In the genomic region with DNA sequence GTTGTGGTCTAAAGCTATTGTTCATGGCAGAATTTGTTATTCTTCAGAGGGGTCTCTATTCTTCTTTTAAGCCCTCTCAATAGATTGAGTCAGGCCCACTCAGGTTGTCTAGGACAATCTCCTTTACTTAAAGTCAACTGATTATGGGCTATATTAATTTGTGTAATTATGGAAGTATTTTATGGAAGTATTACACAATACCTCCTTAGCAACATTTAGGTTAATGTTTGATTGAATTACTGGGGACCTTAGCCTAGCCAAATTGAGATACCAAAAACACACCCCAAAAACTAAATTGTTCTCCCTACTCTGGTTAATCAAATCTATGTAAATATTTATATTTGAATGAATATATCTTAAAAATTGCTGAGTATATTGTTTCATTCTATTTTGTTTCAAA, we compare ENCODE assay signal across 36 cellular contexts.
"Had no signal": no experiment of that assay in that cellular context is flagged by ENCODE, and none has a peak within 500 bp of the region (broad histone marks: within the 10 kb centered on the region; RNA-seq: fewer than 3 reads in every experiment).

No MANE protein-coding gene starts in this region.

- H3K36me3 ChIP-seq: MG63 had no signal

- H3K9me3 ChIP-seq: MG63 had no signal

- DNase-seq: Karpas-422, Kasumi-1, MG63, MM.1S, MV-4-11, NCI-H1048, NCI-H1092, NCI-H1092 treated with DMSO at 0.1 percent for 48 hours, NCI-H1105, NCI-H1105 treated with DMSO at 0.1 percent for 48 hours, NCI-H1417, NCI-H1417 treated with DMSO at 0.1 percent for 48 hours, NCI-H1436, NCI-H1436 treated with DMSO at 0.1 percent for 48 hours, NCI-H146, NCI-H1694, NCI-H1694 treated with DMSO at 0.1 percent for 48 hours, NCI-H187, NCI-H187 treated with DMSO at 0.1 percent for 48 hours, NCI-H1930, NCI-H2029, NCI-H2029 treated with DMSO at 0.1 percent for 48 hours, NCI-H2081, NCI-H2081 treated with DMSO at 0.1 percent for 48 hours, NCI-H2107, NCI-H2171, NCI-H2171 treated with DMSO at 0.1 percent for 48 hours, NCI-H2227 treated with DMSO at 0.1 percent for 48 hours, NCI-H226, NCI-H345, NCI-H446 treated with DMSO at 0.1 percent for 48 hours, NCI-H510A, NCI-H510A treated with DMSO at 0.1 percent for 48 hours, NCI-H524, NCI-H524 treated with DMSO at 0.1 percent for 48 hours, NCI-H526 had no signal

- H3K4me3 ChIP-seq: MG63 had no signal

- H3K27me3 ChIP-seq: MG63 had no signal
